ENCODE assay signal across 21 cellular contexts in the genomic region with DNA sequence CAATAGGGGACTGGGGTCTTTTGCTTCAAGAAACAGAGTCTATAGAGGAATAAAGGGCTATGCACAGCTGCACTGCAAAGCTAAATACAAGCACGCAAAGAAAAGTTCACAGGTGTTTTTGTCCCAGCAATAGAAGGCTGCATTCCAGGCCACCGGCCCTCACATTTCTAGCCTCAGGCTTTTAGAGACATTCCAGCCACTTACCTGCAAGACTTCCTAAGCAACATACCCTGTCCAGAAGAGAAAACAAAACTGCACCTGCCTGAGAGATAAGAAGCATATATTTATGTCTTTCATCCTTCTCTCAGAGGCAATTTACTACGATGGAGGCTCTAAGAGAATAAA.
DNase-seq lines count a peak whose midpoint lies in the region; ATAC-seq and TF ChIP-seq lines count a peak whose summit lies in the region.
"Had no signal": no experiment of that assay in that cellular context is flagged by ENCODE, and none has a peak within 500 bp of the region (broad histone marks: within the 10 kb centered on the region; RNA-seq: fewer than 3 reads in every experiment).

No MANE protein-coding gene starts in this region.

- H3K27me3 ChIP-seq in A673 (replicated peaks; ENCODE audit: insufficient read depth, low read depth, low read length, poor library complexity) (no peaks in the 10 kb centered on the region), GM23338 (ENCODE audit: insufficient read depth) (0 out of 2 replicates have a peak, but pooled peaks cover 3% of the 10 kb centered on the region), iPS-20b (ENCODE audit: insufficient read depth, low read length) (peaks cover 15% of the 10 kb centered on the region; the same call in 1 of the 2 replicates), SJCRH30 (no peaks in the 10 kb centered on the region)
- H3K27me3 ChIP-seq: BLaER1 had no signal

- H3K36me3 ChIP-seq in A673 (ENCODE audit: insufficient read depth, low read length, poor library complexity, severe bottlenecking), result no peaks in the 10 kb centered on the region
- no peaks in the 10 kb centered on the region for H3K36me3 ChIP-seq in GM23338 (ENCODE audit: insufficient read depth)
- no peaks in the 10 kb centered on the region for H3K36me3 ChIP-seq in iPS-20b (ENCODE audit: insufficient read depth, low read depth, low read length)
- no peaks in the 10 kb centered on the region for H3K36me3 ChIP-seq in SJCRH30
- H3K36me3 ChIP-seq: BLaER1 had no signal

- POLR2A ChIA-PET in A673 (lab: Charles Lee; ENCODE audit: low non-redundant PET), result no interaction called here

- peaks cover 24% of the 10 kb centered on the region for H3F3A ChIP-seq in GM23338 (replicated peaks; ENCODE audit: low read depth)

- intact Hi-C loops in A673 (cut with micrococcal nuclease; ENCODE audit: unreplicated experiment), result no loop called here

- H3K9me3 ChIP-seq in A673 (ENCODE audit: low read depth, low read length, poor library complexity, severe bottlenecking), result no peaks in the 10 kb centered on the region
- H3K9me3 ChIP-seq in iPS-20b (ENCODE audit: insufficient read depth, low read depth, low read length), result no peaks in the 10 kb centered on the region
- H3K9me3 ChIP-seq in SJCRH30 (replicated peaks), result no peaks in the 10 kb centered on the region
- H3K9me3 ChIP-seq: A549, BLaER1, SK-N-SH had no signal

- DNase-seq in A673 (ENCODE audit: low spot score) (no peak), GM23338 (ENCODE audit: low spot score) (peak; percentile 61), cortex of kidney (lab: John Stamatoyannopoulos, UW) (no peak), SJCRH30 (no peak), NCI-H774 (lab: John Stamatoyannopoulos, UW) (no peak)
- DNase-seq in stimulated activated CD4-positive, alpha-beta T cell treated with anti-CD3 and anti-CD28 coated beads, Interleukin-4, amount 100 ng/mL, for 4 hours, result no peak
- DNase-seq: Calu3; CD4-positive, alpha-beta memory T cell; EL; KBM-7; NCI-H1105 treated with DMSO at 0.1 percent for 48 hours; NCI-H1694; NCI-H2081 treated with DMSO at 0.1 percent for 48 hours; NK-92 treated with Interleukin-12 subunit alpha and Interleukin-12 subunit beta, amount 100 ng/mL, for 24 hours; SK-N-SH had no signal

- peaks cover 89% of the 10 kb centered on the region for H3K4me1 Mint-ChIP-seq in GM23338
- H3K4me1 Mint-ChIP-seq in brain, result peaks cover 67% of the 10 kb centered on the region
- H3K4me1 Mint-ChIP-seq: CD4-positive, alpha-beta memory T cell had no signal

- CTCF ChIA-PET in A673 (lab: Charles Lee), result no interaction called here

- H3K27ac Mint-ChIP-seq in GM23338, result peak overlapping the region; percentile 91
- H3K27ac Mint-ChIP-seq in brain, result peak overlapping the region in 3 of 5 experiments; percentile 39 to 91 (median 60)
- H3K27ac Mint-ChIP-seq: CD4-positive, alpha-beta memory T cell had no signal

- no peak overlapping the region for H2AFZ ChIP-seq in GM23338

- H3K36me3 Mint-ChIP-seq in GM23338 (ENCODE audit: low read depth) (no peaks in the 10 kb centered on the region), brain (no peaks in the 10 kb centered on the region)
- H3K36me3 Mint-ChIP-seq: CD4-positive, alpha-beta memory T cell had no signal

- H3K27me3 Mint-ChIP-seq in GM23338 (ENCODE audit: insufficient read depth, low read depth, poor library complexity) (peaks cover 12% of the 10 kb centered on the region), brain (peaks cover 10% of the 10 kb centered on the region)

- H3K9ac ChIP-seq in iPS-20b (ENCODE audit: low read depth, low read length), result peak overlapping the region; percentile 70
- H3K9ac ChIP-seq: BLaER1, SK-N-SH had no signal

- ATAC-seq in GM23338, result peak; percentile 1; the same call in 2 of the 3 replicates
- ATAC-seq: A549, HCT116, Right ventricle myocardium inferior had no signal

- peaks cover 5% of the 10 kb centered on the region; the same call in 1 of the 2 replicates for H3K9me2 ChIP-seq in GM23338 (ENCODE audit: insufficient read depth)
- H3K9me2 ChIP-seq: SK-N-SH had no signal

- H3K4me2 ChIP-seq in GM23338, result peak overlapping the region; percentile 61
- H3K4me2 ChIP-seq: A549, BLaER1, SK-N-SH had no signal

- H3K4me3 ChIP-seq in A673 (ENCODE audit: low read depth, low read length, poor library complexity, severe bottlenecking) (no peak overlapping the region), GM23338 (peak overlapping the region; percentile 19; the same call in 1 of the 2 replicates), iPS-20b (ENCODE audit: low read length) (peak overlapping the region; percentile 23; the same call in 1 of the 2 replicates), SJCRH30 (no peak overlapping the region)
- H3K4me3 ChIP-seq: A549, BLaER1 had no signal

- H3K4me1 ChIP-seq in A673 (ENCODE audit: insufficient read depth, low read length, poor library complexity, severe bottlenecking) (peaks cover 38% of the 10 kb centered on the region), GM23338 (ENCODE audit: insufficient read depth) (peaks cover 89% of the 10 kb centered on the region), iPS-20b (ENCODE audit: insufficient read depth, low read length) (peaks cover 65% of the 10 kb centered on the region), SJCRH30 (peaks cover 15% of the 10 kb centered on the region)
- H3K4me1 ChIP-seq: BLaER1 had no signal

- no peaks in the 10 kb centered on the region for H4K20me1 ChIP-seq in GM23338 (replicated peaks; ENCODE audit: insufficient read depth)
- H4K20me1 ChIP-seq: BLaER1 had no signal

- H3K27ac ChIP-seq in A673 (ENCODE audit: low read depth, low read length, poor library complexity, severe bottlenecking) (peak overlapping the region; percentile 60), GM23338 (ENCODE audit: low read depth) (peak overlapping the region; percentile 96), iPS-20b (ENCODE audit: low read length) (peak overlapping the region; percentile 60), SJCRH30 (no peak overlapping the region)
- H3K27ac ChIP-seq: A549, BLaER1 had no signal

- H3K4me3 Mint-ChIP-seq in GM23338 (0 out of 3 replicates have a peak overlapping the region, but pooled peaks have one; percentile 2), brain (no peak overlapping the region)
- H3K4me3 Mint-ChIP-seq: CD4-positive, alpha-beta memory T cell had no signal

- H3K79me2 ChIP-seq in GM23338 (replicated peaks; ENCODE audit: insufficient read depth), result no peaks in the 10 kb centered on the region

- TF ChIP-seq CTCF in A673 (conservative IDR thresholded peaks at IDR 0.05; ENCODE audit: low read depth, low read length) (no peak), GM23338 (conservative IDR thresholded peaks at IDR 0.05; ENCODE audit: low read depth in 2 of 2) (no peak), brain (conservative IDR thresholded peaks at IDR 0.05) (no peak)

- H3K9me3 Mint-ChIP-seq in GM23338 (no peaks in the 10 kb centered on the region), brain (peaks cover 0 to 5% (median 0%) of the 10 kb centered on the region in 5 experiments)

- BruUV-seq in A673 (replicated peaks; lab: Mats Ljungman, UMichigan), result no TSS peak

TF ChIP-seq in GM23338, 12 proteins besides CTCF, POLR2A, EP300 and RAD21:
- TF ChIP-seq, protein P1, sequence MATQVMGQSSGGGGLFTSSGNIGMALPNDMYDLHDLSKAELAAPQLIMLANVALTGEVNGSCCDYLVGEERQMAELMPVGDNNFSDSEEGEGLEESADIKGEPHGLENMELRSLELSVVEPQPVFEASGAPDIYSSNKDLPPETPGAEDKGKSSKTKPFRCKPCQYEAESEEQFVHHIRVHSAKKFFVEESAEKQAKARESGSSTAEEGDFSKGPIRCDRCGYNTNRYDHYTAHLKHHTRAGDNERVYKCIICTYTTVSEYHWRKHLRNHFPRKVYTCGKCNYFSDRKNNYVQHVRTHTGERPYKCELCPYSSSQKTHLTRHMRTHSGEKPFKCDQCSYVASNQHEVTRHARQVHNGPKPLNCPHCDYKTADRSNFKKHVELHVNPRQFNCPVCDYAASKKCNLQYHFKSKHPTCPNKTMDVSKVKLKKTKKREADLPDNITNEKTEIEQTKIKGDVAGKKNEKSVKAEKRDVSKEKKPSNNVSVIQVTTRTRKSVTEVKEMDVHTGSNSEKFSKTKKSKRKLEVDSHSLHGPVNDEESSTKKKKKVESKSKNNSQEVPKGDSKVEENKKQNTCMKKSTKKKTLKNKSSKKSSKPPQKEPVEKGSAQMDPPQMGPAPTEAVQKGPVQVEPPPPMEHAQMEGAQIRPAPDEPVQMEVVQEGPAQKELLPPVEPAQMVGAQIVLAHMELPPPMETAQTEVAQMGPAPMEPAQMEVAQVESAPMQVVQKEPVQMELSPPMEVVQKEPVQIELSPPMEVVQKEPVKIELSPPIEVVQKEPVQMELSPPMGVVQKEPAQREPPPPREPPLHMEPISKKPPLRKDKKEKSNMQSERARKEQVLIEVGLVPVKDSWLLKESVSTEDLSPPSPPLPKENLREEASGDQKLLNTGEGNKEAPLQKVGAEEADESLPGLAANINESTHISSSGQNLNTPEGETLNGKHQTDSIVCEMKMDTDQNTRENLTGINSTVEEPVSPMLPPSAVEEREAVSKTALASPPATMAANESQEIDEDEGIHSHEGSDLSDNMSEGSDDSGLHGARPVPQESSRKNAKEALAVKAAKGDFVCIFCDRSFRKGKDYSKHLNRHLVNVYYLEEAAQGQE (IDR thresholded peaks at IDR 0.05; ENCODE audit: unreplicated experiment), result no peak
- TF ChIP-seq, protein P2, sequence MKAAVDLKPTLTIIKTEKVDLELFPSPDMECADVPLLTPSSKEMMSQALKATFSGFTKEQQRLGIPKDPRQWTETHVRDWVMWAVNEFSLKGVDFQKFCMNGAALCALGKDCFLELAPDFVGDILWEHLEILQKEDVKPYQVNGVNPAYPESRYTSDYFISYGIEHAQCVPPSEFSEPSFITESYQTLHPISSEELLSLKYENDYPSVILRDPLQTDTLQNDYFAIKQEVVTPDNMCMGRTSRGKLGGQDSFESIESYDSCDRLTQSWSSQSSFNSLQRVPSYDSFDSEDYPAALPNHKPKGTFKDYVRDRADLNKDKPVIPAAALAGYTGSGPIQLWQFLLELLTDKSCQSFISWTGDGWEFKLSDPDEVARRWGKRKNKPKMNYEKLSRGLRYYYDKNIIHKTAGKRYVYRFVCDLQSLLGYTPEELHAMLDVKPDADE (IDR thresholded peaks at IDR 0.05), result no peak

Comparison
In these comparisons a context has a peak if more than half of its experiments do, and no peak if none do; other contexts are left out.
1. H3K4me3 ChIP-seq: peak in GM23338 (single experiment) and iPS-20b (single experiment); none in A673 (single experiment) and SJCRH30 (single experiment).